Comparison of ENCODE assay signal across 31 cellular contexts in the genomic region with DNA sequence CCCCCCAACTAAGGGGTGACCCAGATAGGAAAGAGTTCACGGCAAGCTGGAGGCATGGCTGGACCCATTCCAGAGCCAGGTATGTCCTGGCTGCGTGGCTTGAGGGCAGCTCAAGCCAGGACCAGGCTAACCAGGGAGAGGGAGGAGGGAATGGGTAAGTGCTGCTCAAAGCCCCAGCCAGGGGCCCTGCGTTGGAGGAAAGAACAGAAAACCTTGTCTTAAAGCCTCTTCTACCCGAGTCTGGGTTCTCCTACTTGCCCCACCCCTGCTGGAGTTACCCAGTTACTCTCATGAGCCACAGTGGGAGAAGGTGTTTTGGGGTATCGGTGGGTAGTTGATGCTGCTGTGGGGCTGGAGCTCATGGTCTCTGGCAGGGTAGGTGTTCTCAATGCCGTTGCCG.
"Had no signal": no experiment of that assay in that cellular context is flagged by ENCODE, and none has a peak within 500 bp of the region (broad histone marks: within the 10 kb centered on the region; RNA-seq: fewer than 3 reads in every experiment).

No MANE protein-coding gene starts in this region.

- H3K27ac ChIP-seq: adrenal gland, colonic mucosa, hepatocyte, neutrophil, pancreas, psoas muscle, suprapubic skin, tibial artery, upper lobe of right lung, VCaP had no signal

- H3K9me3 Mint-ChIP-seq: activated CD4-positive, alpha-beta memory T cell treated with anti-CD3 and anti-CD28 coated beads, Interleukin-2, amount 10 ng/mL, durations not matched to agents 7 days and 5 days; activated CD4-positive, alpha-beta T cell treated with anti-CD3 and anti-CD28 coated beads, Interleukin-2, amount 10 ng/mL, durations not matched to agents 7 days and 5 days; activated T-cell treated with anti-CD3 and anti-CD28 coated beads, Interleukin-2, amount 50 U/mL, for 4 hours; activated T-helper 17 cell treated with anti-CD3 and anti-CD28 coated beads, Interleukin-2, amount 50 U/mL, for 72 hours; naive B cell; nephron progenitor cell had no signal

- H3K36me3 Mint-ChIP-seq: naive B cell had no signal

- H3K4me3 Mint-ChIP-seq: activated CD4-positive, alpha-beta memory T cell treated with anti-CD3 and anti-CD28 coated beads, Interleukin-2, amount 10 ng/mL, durations not matched to agents 7 days and 5 days; activated CD4-positive, alpha-beta T cell treated with anti-CD3 and anti-CD28 coated beads, Interleukin-2, amount 10 ng/mL, durations not matched to agents 7 days and 5 days; activated T-cell treated with anti-CD3 and anti-CD28 coated beads, Interleukin-2, amount 50 U/mL, for 4 hours; activated T-helper 17 cell treated with anti-CD3 and anti-CD28 coated beads, Interleukin-2, amount 50 U/mL, for 72 hours; nephron progenitor cell had no signal

- H3K36me3 ChIP-seq: adrenal gland, colonic mucosa, gastrocnemius medialis, neutrophil, suprapubic skin had no signal

- H3K27ac Mint-ChIP-seq: activated CD4-positive, alpha-beta memory T cell treated with anti-CD3 and anti-CD28 coated beads, Interleukin-2, amount 10 ng/mL, durations not matched to agents 7 days and 5 days; activated CD4-positive, alpha-beta T cell treated with anti-CD3 and anti-CD28 coated beads, Interleukin-2, amount 10 ng/mL, durations not matched to agents 7 days and 5 days; activated T-helper 17 cell treated with anti-CD3 and anti-CD28 coated beads, Interleukin-2, amount 50 U/mL, for 72 hours; nephron progenitor cell had no signal

- DNase-seq: activated CD4-positive, alpha-beta memory T cell treated with anti-CD3 and anti-CD28 coated beads, Interleukin-2, amount 10 ng/mL, durations not matched to agents 7 days and 5 days; activated CD4-positive, alpha-beta T cell treated with anti-CD3 and anti-CD28 coated beads for 1 hour; activated CD4-positive, alpha-beta T cell treated with anti-CD3 and anti-CD28 coated beads, Interleukin-2, amount 10 ng/mL, durations not matched to agents 7 days and 5 days; activated gamma-delta T cell treated with Interleukin-2 at 50 U/mL for 16 hours; activated naive CD4-positive, alpha-beta T cell treated with anti-CD3 and anti-CD28 coated beads, Interleukin-2, amount 50 U/mL, for 16 hours; activated T-cell treated with anti-CD3 and anti-CD28 coated beads, Interleukin-2, amount 50 U/mL, for 4 hours; cerebellar nuclear complex; colonic mucosa; effector CD8-positive, alpha-beta T cell; erythroblast; gastrocnemius medialis; glutamatergic neuron; islet precursor cell; left ventricle myocardium superior; naive B cell; nephron progenitor cell; psoas muscle; stimulated activated CD4-positive, alpha-beta T cell treated with anti-CD3 and anti-CD28 coated beads, Interleukin-15, amount 100 ng/mL, for 24 hours; stimulated activated CD4-positive, alpha-beta T cell treated with anti-CD3 and anti-CD28 coated beads, Interleukin-2, amount 100 ng/mL, for 24 hours; stimulated activated naive CD4-positive, alpha-beta T cell; T-helper 9 cell; tibial artery; upper lobe of right lung had no signal

- H3K27me3 ChIP-seq: adrenal gland, body of pancreas, colonic mucosa, gastrocnemius medialis, hepatocyte, pancreas, upper lobe of right lung had no signal

- H3K4me1 ChIP-seq: colonic mucosa had no signal

- ATAC-seq: activated T-cell treated with anti-CD3 and anti-CD28 coated beads, Interleukin-2, amount 50 U/mL, for 4 hours; activated T-helper 17 cell treated with anti-CD3 and anti-CD28 coated beads, Interleukin-2, amount 50 U/mL, for 72 hours; body of pancreas; gastrocnemius medialis; left ventricle myocardium superior; pancreas; psoas muscle; upper lobe of right lung had no signal

- H3K4me3 ChIP-seq: adrenal gland, body of pancreas, colonic mucosa, gastrocnemius medialis, hepatocyte, pancreas, psoas muscle, suprapubic skin, tibial artery, upper lobe of right lung had no signal

- H3K9me3 ChIP-seq: adrenal gland, body of pancreas, colonic mucosa, gastrocnemius medialis, neutrophil, pancreas, psoas muscle, suprapubic skin, tibial artery, upper lobe of right lung had no signal

- H3K27me3 Mint-ChIP-seq: activated CD4-positive, alpha-beta memory T cell treated with anti-CD3 and anti-CD28 coated beads, Interleukin-2, amount 10 ng/mL, durations not matched to agents 7 days and 5 days; activated CD4-positive, alpha-beta T cell treated with anti-CD3 and anti-CD28 coated beads, Interleukin-2, amount 10 ng/mL, durations not matched to agents 7 days and 5 days had no signal
